In the genomic region with DNA sequence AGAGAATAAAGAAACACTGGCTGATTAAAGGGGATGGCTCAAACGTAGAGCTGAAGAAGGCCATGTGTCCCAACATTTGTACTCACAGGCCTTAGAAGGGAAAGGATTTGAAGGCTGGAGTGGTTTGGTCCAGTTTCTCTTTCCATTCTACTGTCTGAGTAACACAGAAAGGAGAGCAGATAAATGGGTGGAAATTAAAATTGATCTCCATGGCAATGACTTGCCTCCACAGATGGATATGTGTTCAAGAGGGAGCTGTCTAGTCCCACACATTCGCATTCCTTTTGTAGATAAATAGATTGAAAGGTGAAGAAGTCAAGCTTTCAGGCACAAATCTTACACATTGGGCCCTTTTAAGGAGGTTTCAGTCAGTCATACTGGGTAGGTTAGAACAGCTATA, we compare ENCODE assay signal across 22 cellular contexts.
DNase-seq lines count a peak whose midpoint lies in the region; ATAC-seq lines count a peak whose summit lies in the region.
"Had no signal": no experiment of that assay in that cellular context is flagged by ENCODE, and none has a peak within 500 bp of the region (broad histone marks: within the 10 kb centered on the region; RNA-seq: fewer than 3 reads in every experiment).

No MANE protein-coding gene starts in this region.

- H3K9me3 ChIP-seq in naive thymus-derived CD4-positive, alpha-beta T cell (ENCODE audit: control insufficient read depth in 2 of 3, low read length in 3 of 3) = no peaks in the 10 kb centered on the region
- H3K9me3 ChIP-seq: heart right ventricle had no signal

- no peak overlapping the region for H3K4me2 ChIP-seq in mesendoderm (ENCODE audit: low read length)

- CTCF ChIA-PET in naive thymus-derived CD4-positive, alpha-beta T cell (lab: Charles Lee) = no interaction called here

- no peaks in the 10 kb centered on the region for H3K9me3 Mint-ChIP-seq in activated T-cell treated with anti-CD3 and anti-CD28 coated beads, Interleukin-2, amount 50 U/mL, for 4 hours
- no peaks in the 10 kb centered on the region for H3K9me3 Mint-ChIP-seq in activated naive CD8-positive, alpha-beta T cell (ENCODE audit: low read depth)
- H3K9me3 Mint-ChIP-seq in naive thymus-derived CD4-positive, alpha-beta T cell = no peaks in the 10 kb centered on the region
- H3K9me3 Mint-ChIP-seq: activated naive CD8-positive, alpha-beta T cell treated with anti-CD3 and anti-CD28 coated beads, Interleukin-2, amount 10 ng/mL, durations not matched to agents 7 days and 5 days; CD8-positive, alpha-beta memory T cell; naive thymus-derived CD8-positive, alpha-beta T cell had no signal

- WGBS in mesendoderm (ENCODE audit: extremely low coverage, insufficient coverage, low lambda C conversion rate) = no CpG with 5 or more reads among the region's 2 CpGs

- no peak for DNase-seq in activated T-cell treated with anti-CD3 and anti-CD28 coated beads, Interleukin-2, amount 50 U/mL, for 4 hours
- DNase-seq in activated T-cell treated with anti-CD3 and anti-CD28 coated beads, Interleukin-2, amount 50 U/mL, for 48 hours = no peak
- peak; percentile 28 for DNase-seq in NCI-H2227 (lab: John Stamatoyannopoulos, UW; ENCODE audit: unreplicated experiment)
- DNase-seq in naive thymus-derived CD4-positive, alpha-beta T cell = no peak
- no peak for DNase-seq in mesendoderm
- DNase-seq in cortex of kidney (lab: John Stamatoyannopoulos, UW) = no peak
- DNase-seq: activated naive CD8-positive, alpha-beta T cell treated with anti-CD3 and anti-CD28 coated beads, Interleukin-2, amount 10 ng/mL, durations not matched to agents 7 days and 5 days; CD8-positive, alpha-beta memory T cell; EL; foreskin keratinocyte; heart right ventricle; naive thymus-derived CD8-positive, alpha-beta T cell; NCI-H1092 treated with DMSO at 0.1 percent for 48 hours; NCI-H187; NCI-H510A; SHP77 treated with DMSO at 0.1 percent for 48 hours; substantia nigra; trophoblast cell; WERI-Rb-1 had no signal

- no peaks in the 10 kb centered on the region for H3K27me3 Mint-ChIP-seq in activated T-cell treated with anti-CD3 and anti-CD28 coated beads, Interleukin-2, amount 50 U/mL, for 4 hours (ENCODE audit: low read depth)
- no peaks in the 10 kb centered on the region for H3K27me3 Mint-ChIP-seq in activated naive CD8-positive, alpha-beta T cell
- H3K27me3 Mint-ChIP-seq in naive thymus-derived CD4-positive, alpha-beta T cell = no peaks in the 10 kb centered on the region
- H3K27me3 Mint-ChIP-seq: activated naive CD8-positive, alpha-beta T cell treated with anti-CD3 and anti-CD28 coated beads, Interleukin-2, amount 10 ng/mL, durations not matched to agents 7 days and 5 days; B cell; naive thymus-derived CD8-positive, alpha-beta T cell had no signal

- intact Hi-C loops in naive thymus-derived CD4-positive, alpha-beta T cell (cut with micrococcal nuclease) = no loop called here

- no peak overlapping the region for H3K23ac ChIP-seq in mesendoderm (ENCODE audit: low read length)

- H3K56ac ChIP-seq in mesendoderm (ENCODE audit: low read length) = no peak overlapping the region

- H2AK5ac ChIP-seq in mesendoderm (ENCODE audit: low read length) = no peak overlapping the region

- H3K4me1 Mint-ChIP-seq in activated T-cell treated with anti-CD3 and anti-CD28 coated beads, Interleukin-2, amount 50 U/mL, for 4 hours (ENCODE audit: low read depth) = peaks cover 12% of the 10 kb centered on the region
- H3K4me1 Mint-ChIP-seq in activated naive CD8-positive, alpha-beta T cell (ENCODE audit: low read depth) = peaks cover 17% of the 10 kb centered on the region
- peaks cover 0 to 15% (median 10%) of the 10 kb centered on the region in 7 donors for H3K4me1 Mint-ChIP-seq in naive thymus-derived CD4-positive, alpha-beta T cell
- H3K4me1 Mint-ChIP-seq: activated naive CD8-positive, alpha-beta T cell treated with anti-CD3 and anti-CD28 coated beads, Interleukin-2, amount 10 ng/mL, durations not matched to agents 7 days and 5 days; B cell; CD8-positive, alpha-beta memory T cell had no signal

- H3K4me3 Mint-ChIP-seq in activated T-cell treated with anti-CD3 and anti-CD28 coated beads, Interleukin-2, amount 50 U/mL, for 4 hours = no peak overlapping the region
- H3K4me3 Mint-ChIP-seq in activated naive CD8-positive, alpha-beta T cell = no peak overlapping the region
- no peak overlapping the region for H3K4me3 Mint-ChIP-seq in naive thymus-derived CD4-positive, alpha-beta T cell
- H3K4me3 Mint-ChIP-seq: activated naive CD8-positive, alpha-beta T cell treated with anti-CD3 and anti-CD28 coated beads, Interleukin-2, amount 10 ng/mL, durations not matched to agents 7 days and 5 days; B cell; CD8-positive, alpha-beta memory T cell; naive thymus-derived CD8-positive, alpha-beta T cell had no signal

- peaks cover 16% of the 10 kb centered on the region for H3K36me3 Mint-ChIP-seq in activated T-cell treated with anti-CD3 and anti-CD28 coated beads, Interleukin-2, amount 50 U/mL, for 4 hours (ENCODE audit: insufficient read depth)
- H3K36me3 Mint-ChIP-seq in activated naive CD8-positive, alpha-beta T cell = no peaks in the 10 kb centered on the region
- H3K36me3 Mint-ChIP-seq in naive thymus-derived CD4-positive, alpha-beta T cell = peaks cover 0 to 30% (median 13%) of the 10 kb centered on the region in 5 donors

- no peak overlapping the region for H2BK120ac ChIP-seq in mesendoderm (ENCODE audit: low read depth, low read length)

- H3K4me3 ChIP-seq in naive thymus-derived CD4-positive, alpha-beta T cell (ENCODE audit: low read length) = no peak overlapping the region
- no peak overlapping the region for H3K4me3 ChIP-seq in mesendoderm (ENCODE audit: low read length)
- H3K4me3 ChIP-seq: heart right ventricle had no signal

- H3K18ac ChIP-seq in mesendoderm (ENCODE audit: low read length) = no peak overlapping the region

- H2BK15ac ChIP-seq in mesendoderm (replicated peaks; ENCODE audit: low read depth) = no peak overlapping the region

- H3K4me1 ChIP-seq in naive thymus-derived CD4-positive, alpha-beta T cell (ENCODE audit: control insufficient read depth in 2 of 2, insufficient read depth in 2 of 2, low read length in 2 of 2) = no peaks in the 10 kb centered on the region
- H3K4me1 ChIP-seq in mesendoderm (ENCODE audit: control insufficient read depth, low read depth, low read length) = no peaks in the 10 kb centered on the region
- H3K4me1 ChIP-seq: heart right ventricle had no signal

- H3K36me3 ChIP-seq in naive thymus-derived CD4-positive, alpha-beta T cell (ENCODE audit: control insufficient read depth in 2 of 3, insufficient read depth in 3 of 3, low read length in 3 of 3) = peaks cover 0 to 25% (median 3%) of the 10 kb centered on the region in 3 experiments
- H3K36me3 ChIP-seq in mesendoderm (ENCODE audit: control insufficient read depth, insufficient read depth, low read length) = no peaks in the 10 kb centered on the region
- H3K36me3 ChIP-seq: WERI-Rb-1 had no signal

- H2BK5ac ChIP-seq in mesendoderm (ENCODE audit: low read length) = no peak overlapping the region

- peak; percentile 48 to 59 for ATAC-seq in activated T-cell treated with anti-CD3 and anti-CD28 coated beads, Interleukin-2, amount 50 U/mL, for 4 hours
- ATAC-seq in naive thymus-derived CD4-positive, alpha-beta T cell = no peak
- ATAC-seq in GM21528 (IDR thresholded peaks at IDR 0.05; ENCODE audit: low FRiP score, unreplicated experiment) = no peak
- ATAC-seq: foreskin keratinocyte; heart right ventricle; naive thymus-derived CD8-positive, alpha-beta T cell had no signal

- no peak overlapping the region for H4K8ac ChIP-seq in mesendoderm (ENCODE audit: low read depth, low read length)

- POLR2A ChIA-PET in naive thymus-derived CD4-positive, alpha-beta T cell (lab: Charles Lee) = interaction anchor here (0.6 kb wide), 1 partner anchor 70 kb away, joined by 3 read pairs; no protein-coding TSS in a partner anchor

- H3K27ac ChIP-seq in naive thymus-derived CD4-positive, alpha-beta T cell (ENCODE audit: low read depth, low read length) = no peak overlapping the region
- H3K27ac ChIP-seq in mesendoderm (ENCODE audit: low read depth, low read length) = no peak overlapping the region
- H3K27ac ChIP-seq: foreskin keratinocyte, heart right ventricle, WERI-Rb-1 had no signal

- no peak overlapping the region for H3K9ac ChIP-seq in mesendoderm (ENCODE audit: low read length)

- H3K27me3 ChIP-seq in naive thymus-derived CD4-positive, alpha-beta T cell (ENCODE audit: control insufficient read depth in 2 of 2, insufficient read depth in 2 of 2, low read length in 2 of 2) = no peaks in the 10 kb centered on the region
- no peaks in the 10 kb centered on the region for H3K27me3 ChIP-seq in mesendoderm (ENCODE audit: insufficient read depth, low read length, poor library complexity)
- H3K27me3 ChIP-seq: foreskin keratinocyte, heart right ventricle had no signal

- no peaks in the 10 kb centered on the region for H3K79me1 ChIP-seq in mesendoderm (ENCODE audit: low read length)

- peak overlapping the region; percentile 81 for H3K27ac Mint-ChIP-seq in activated naive CD8-positive, alpha-beta T cell
- peak overlapping the region in 7 of 9 donors; percentile 15 to 79 (median 51) for H3K27ac Mint-ChIP-seq in naive thymus-derived CD4-positive, alpha-beta T cell
- H3K27ac Mint-ChIP-seq: activated naive CD8-positive, alpha-beta T cell treated with anti-CD3 and anti-CD28 coated beads, Interleukin-2, amount 10 ng/mL, durations not matched to agents 7 days and 5 days; B cell had no signal

- no peaks in the 10 kb centered on the region for H3K79me2 ChIP-seq in mesendoderm (ENCODE audit: control insufficient read depth, insufficient read depth, low read length)

- no peak overlapping the region for H4K5ac ChIP-seq in mesendoderm (ENCODE audit: low read length)

- no peak overlapping the region for H3K4ac ChIP-seq in mesendoderm (ENCODE audit: low read depth, low read length)

Comparison
In these comparisons a context has a peak if more than half of its experiments do, and no peak if none do; other contexts are left out.
1. ATAC-seq: peak in activated T-cell treated with anti-CD3 and anti-CD28 coated beads, Interleukin-2, amount 50 U/mL, for 4 hours (2 of 2); none in naive thymus-derived CD4-positive, alpha-beta T cell (single experiment) and GM21528 (single experiment).